In genomic region chrX:41946973-41947612, GRCh38 we compare ENCODE assay signal across 17 cellular contexts. TPM values are rescaled to one million over a fixed set of nuclear protein-coding genes. Genes with fewer than 3 reads are reported as not detected.
DNase-seq lines count a peak whose midpoint lies in the region; ATAC-seq and TF ChIP-seq lines count a peak whose summit lies in the region.
"Had no signal": no experiment of that assay in that cellular context is flagged by ENCODE, and none has a peak within 500 bp of the region (broad histone marks: within the 10 kb centered on the region; RNA-seq: fewer than 3 reads in every experiment).

No MANE protein-coding gene starts in this region.

- H3K79me1 ChIP-seq in neuronal stem cell (ENCODE audit: low read depth, low read length), result no peaks in the 10 kb centered on the region

- no peak overlapping the region for H2BK5ac ChIP-seq in neuronal stem cell (ENCODE audit: low read length)

- H2AK5ac ChIP-seq in neuronal stem cell (ENCODE audit: low read depth, low read length), result no peak overlapping the region

- H3K9ac ChIP-seq in colonic mucosa (ENCODE audit: low read depth in 2 of 2, low read length in 2 of 2) (no peak overlapping the region), neuronal stem cell (ENCODE audit: low read depth, low read length, poor library complexity) (no peak overlapping the region)
- H3K9ac ChIP-seq: BLaER1 had no signal

- peak overlapping the region; percentile 67 for H3K27ac ChIP-seq in colonic mucosa
- no peak overlapping the region for H3K27ac ChIP-seq in neuronal stem cell (replicated peaks; ENCODE audit: low read length)
- no peak overlapping the region for H3K27ac ChIP-seq in spleen
- H3K27ac ChIP-seq: BLaER1, SK-N-MC had no signal

- no peaks in the 10 kb centered on the region for H3K36me3 ChIP-seq in colonic mucosa
- no peaks in the 10 kb centered on the region for H3K36me3 ChIP-seq in neuronal stem cell (replicated peaks in 1 of 2; ENCODE audit: control insufficient read depth in 2 of 2, insufficient read depth in 2 of 2, low read length in 2 of 2)
- H3K36me3 ChIP-seq in spleen, result no peaks in the 10 kb centered on the region
- H3K36me3 ChIP-seq: BLaER1 had no signal

- no peak overlapping the region for H4K8ac ChIP-seq in neuronal stem cell (ENCODE audit: low read depth, low read length)

- H3K23ac ChIP-seq in neuronal stem cell (ENCODE audit: low read depth, low read length, poor library complexity), result no peak overlapping the region

- no peak for TF ChIP-seq POLR2A in spleen (IDR thresholded peaks at IDR 0.05)

- no peak for DNase-seq in activated CD4-positive, CD25-positive, alpha-beta regulatory T cell treated with anti-CD3 and anti-CD28 coated beads, Interleukin-2, amount 50 U/mL, for 72 hours
- DNase-seq in NCI-H82 (lab: John Stamatoyannopoulos, UW), result peak; percentile 72
- DNase-seq in colonic mucosa, result no peak
- no peak for DNase-seq in neuronal stem cell (ENCODE audit: low spot score)
- DNase-seq in spleen, result no peak
- no peak for DNase-seq in COLO829 (ENCODE audit: low spot score)
- DNase-seq: activated gamma-delta T cell treated with Interleukin-2 at 50 U/mL for 16 hours; aorta; kidney; NCI-H1092 treated with DMSO at 0.1 percent for 48 hours; NCI-H69; stimulated activated CD4-positive, alpha-beta T cell treated with anti-CD3 and anti-CD28 coated beads, Interleukin-12 subunit alpha, Interleukin-12 subunit beta, amount 100 ng/mL, for 4 hours had no signal

- H2BK15ac ChIP-seq in neuronal stem cell (ENCODE audit: low read length), result no peak overlapping the region

- H3K4ac ChIP-seq in neuronal stem cell (ENCODE audit: low read length), result no peak overlapping the region

- H3K4me2 ChIP-seq in neuronal stem cell (ENCODE audit: insufficient read depth, low read length, poor library complexity, severe bottlenecking), result no peak overlapping the region
- H3K4me2 ChIP-seq: BLaER1 had no signal

- H3K9me3 ChIP-seq in colonic mucosa, result no peaks in the 10 kb centered on the region
- H3K9me3 ChIP-seq in neuronal stem cell (replicated peaks in 1 of 2; ENCODE audit: control insufficient read depth in 2 of 2, insufficient read depth in 1 of 2, low read depth in 1 of 2, low read length in 2 of 2), result no peaks in the 10 kb centered on the region
- H3K9me3 ChIP-seq in spleen, result no peaks in the 10 kb centered on the region
- H3K9me3 ChIP-seq: BLaER1 had no signal

- peak; percentile 41 to 53 for ATAC-seq in activated CD4-positive, CD25-positive, alpha-beta regulatory T cell treated with anti-CD3 and anti-CD28 coated beads, Interleukin-2, amount 50 U/mL, for 24 hours
- no peak for ATAC-seq in GM21723 (IDR thresholded peaks at IDR 0.05; ENCODE audit: unreplicated experiment)
- ATAC-seq: Panc1 had no signal

- no peak overlapping the region for H3K18ac ChIP-seq in neuronal stem cell (ENCODE audit: low read length)

- TF ChIP-seq CTCF in colonic mucosa (IDR thresholded peaks at IDR 0.05) (no peak), spleen (IDR thresholded peaks at IDR 0.05 in 8 of 11, conservative IDR thresholded peaks at IDR 0.05 in 3 of 11) (no peak)

- intact Hi-C loops in colonic mucosa (cut with DNase I), result no loop called here
- intact Hi-C loops in spleen (cut with DNase I; ENCODE audit: low total_unique reads), result no loop called here

- H3K14ac ChIP-seq in neuronal stem cell (ENCODE audit: low read length), result no peak overlapping the region

- H3K27me3 ChIP-seq in colonic mucosa, result no peaks in the 10 kb centered on the region
- H3K27me3 ChIP-seq in neuronal stem cell (ENCODE audit: control insufficient read depth in 3 of 3, insufficient read depth in 3 of 3, low read depth in 1 of 3, low read length in 3 of 3), result peaks cover 0 to 3% (median 0%) of the 10 kb centered on the region in 3 experiments
- peaks cover 0 to 4% (median 0%) of the 10 kb centered on the region in 7 donors for H3K27me3 ChIP-seq in spleen (replicated peaks in 1 of 7)

- H4K91ac ChIP-seq in neuronal stem cell (ENCODE audit: low read depth, low read length, poor library complexity), result no peak overlapping the region

- H2BK12ac ChIP-seq in neuronal stem cell (ENCODE audit: low read length), result no peak overlapping the region

- H3K4me1 ChIP-seq in colonic mucosa (peaks cover 3% of the 10 kb centered on the region), neuronal stem cell (ENCODE audit: control insufficient read depth in 2 of 2, insufficient read depth in 1 of 2, low read depth in 1 of 2, low read length in 2 of 2) (peaks cover 2 to 10% of the 10 kb centered on the region in 2 donors), spleen (no peaks in the 10 kb centered on the region)
- H3K4me1 ChIP-seq: BLaER1 had no signal

- H2AFZ ChIP-seq in neuronal stem cell (ENCODE audit: low read length), result peak overlapping the region; percentile 59

- H3K4me3 ChIP-seq in colonic mucosa (no peak overlapping the region), neuronal stem cell (ENCODE audit: low read length in 2 of 2) (no peak overlapping the region), spleen (no peak overlapping the region)
- H3K4me3 ChIP-seq: BLaER1, SK-N-MC had no signal

- WGBS in neuronal stem cell (ENCODE audit: extremely low coverage in 2 of 2, insufficient read length in 2 of 2, insufficient replicate concordance in 1 of 2), 2 donors, result no CpG with 5 or more reads among the region's 5 CpGs
- 68 to 87% (median 77%) methylated on average over 3 to 5 of the region's 5 CpGs for WGBS in spleen, 5 donors

- no peak overlapping the region for H2BK120ac ChIP-seq in neuronal stem cell (ENCODE audit: low read depth, low read length)

RNA-seq across cellular contexts. Expression of gene CASK, which starts 23.7 kb away (rescaled TPM):
- total RNA-seq in colonic mucosa (100 to 1,000 TPM in 1 of 2 donors, 10 to 100 TPM in 1; 90.8 to 107 TPM), spleen (10 to 100 TPM; 34.4 to 63.7 (median 47.2) TPM)
- polyA plus RNA-seq in neuronal stem cell (2013, experiment 1 of 2), result 44.3 TPM
- 45.2 TPM for polyA plus RNA-seq in neuronal stem cell (2013, experiment 2 of 2)
- 1 to 10 TPM; 4.7 to 6.1 (median 5.0) TPM for polyA plus RNA-seq in spleen
